In genomic region chr6:68237205-68237604, GRCh38 we compare ENCODE assay signal across 17 cellular contexts.
"Had no signal": no experiment of that assay in that cellular context is flagged by ENCODE, and none has a peak within 500 bp of the region (broad histone marks: within the 10 kb centered on the region; RNA-seq: fewer than 3 reads in every experiment).

No MANE protein-coding gene starts in this region.

- H3K9me3 ChIP-seq: pancreas had no signal

- H3K4me2 ChIP-seq: hepatocyte, neural progenitor cell had no signal

- DNase-seq: foreskin keratinocyte; head of caudate nucleus; kidney; left cardiac atrium; left ventricle myocardium superior; midbrain; occipital lobe; pancreas; right cardiac atrium; small intestine; stimulated activated CD4-positive, alpha-beta T cell treated with anti-CD3 and anti-CD28 coated beads, Interleukin-12 subunit alpha, Interleukin-12 subunit beta, amount 100 ng/mL, for 4 hours; stimulated activated naive CD4-positive, alpha-beta T cell treated with Interleukin-2 at 50 U/mL for 16 hours; trophoblast cell had no signal

- H3K79me2 ChIP-seq: hepatocyte had no signal

- H3K27me3 ChIP-seq: foreskin keratinocyte, hepatocyte, neural progenitor cell, pancreas had no signal

- H3K4me3 ChIP-seq: hepatocyte, lung, neural progenitor cell, pancreas had no signal

- FAIRE-seq: kidney, pancreas, small intestine had no signal

- H3K36me3 ChIP-seq: neural progenitor cell, pancreas had no signal

- H3K4me1 ChIP-seq: foreskin keratinocyte, pancreas had no signal

- H3K27ac ChIP-seq: foreskin keratinocyte, hepatocyte, neural progenitor cell, pancreas had no signal

- ATAC-seq: foreskin keratinocyte; left cardiac atrium; left ventricle myocardium superior; natural killer cell treated with Interleukin-12 subunit alpha and Interleukin-12 subunit beta and Interleukin-15 and Interleukin-18, amount 100 ng/mL, for 72 hours; pancreas; right cardiac atrium had no signal

- H2AFZ ChIP-seq: hepatocyte, neural progenitor cell had no signal

- H3K9ac ChIP-seq: neural progenitor cell had no signal
